In genomic region chr3:16299746-16300145, GRCh38 we compare ENCODE assay signal across 17 cellular contexts. TPM values are rescaled to one million over a fixed set of nuclear protein-coding genes. Genes with fewer than 3 reads are reported as not detected.
DNase-seq lines count a peak whose midpoint lies in the region; ATAC-seq and TF ChIP-seq lines count a peak whose summit lies in the region.
"Had no signal": no experiment of that assay in that cellular context is flagged by ENCODE, and none has a peak within 500 bp of the region (broad histone marks: within the 10 kb centered on the region; RNA-seq: fewer than 3 reads in every experiment).

No MANE protein-coding gene starts in this region.

- no peak overlapping the region for H2BK15ac ChIP-seq in H9 (ENCODE audit: low read depth, low read length)

- TF ChIP-seq CTCF in DND-41 (IDR thresholded peaks at IDR 0.05; ENCODE audit: borderline replicate concordance, extremely low read depth, low read length, poor library complexity, severe bottlenecking) (no peak), natural killer cell (IDR thresholded peaks at IDR 0.05) (no peak), H9 (conservative IDR thresholded peaks at IDR 0.05) (no peak)

- WGBS in H9 (ENCODE audit: extremely low coverage, insufficient read length, low lambda C conversion rate) = no CpG with 5 or more reads among the region's 3 CpGs

- peaks cover 88% of the 10 kb centered on the region for H3K4me1 ChIP-seq in CD4-positive, CD25-positive, alpha-beta regulatory T cell (ENCODE audit: control insufficient read depth, insufficient read depth, low read length, poor library complexity, severe bottlenecking)
- H3K4me1 ChIP-seq in DND-41 (ENCODE audit: insufficient read depth, low read length) = peaks cover 72% of the 10 kb centered on the region
- H3K4me1 ChIP-seq in H9 (ENCODE audit: insufficient read depth, low read length) = peaks cover 20% of the 10 kb centered on the region; the same call in 1 of the 2 replicates

- no peak overlapping the region for H3K14ac ChIP-seq in H9 (ENCODE audit: insufficient read depth, low read length)

- H3K27me3 Mint-ChIP-seq in CD4-positive, CD25-positive, alpha-beta regulatory T cell = no peaks in the 10 kb centered on the region
- no peaks in the 10 kb centered on the region for H3K27me3 Mint-ChIP-seq in activated naive CD8-positive, alpha-beta T cell treated with anti-CD3 and anti-CD28 coated beads for 36 hours
- H3K27me3 Mint-ChIP-seq in natural killer cell (ENCODE audit: low read depth in 2 of 2) = no peaks in the 10 kb centered on the region
- H3K27me3 Mint-ChIP-seq in H9 (ENCODE audit: low read depth) = no peaks in the 10 kb centered on the region

- H3K79me2 ChIP-seq in DND-41 (ENCODE audit: insufficient read depth, low read length) = peaks cover 31% of the 10 kb centered on the region
- no peaks in the 10 kb centered on the region for H3K79me2 ChIP-seq in H9 (ENCODE audit: insufficient read depth, low read length)

- H3K9me3 Mint-ChIP-seq in CD4-positive, CD25-positive, alpha-beta regulatory T cell = no peaks in the 10 kb centered on the region
- no peaks in the 10 kb centered on the region for H3K9me3 Mint-ChIP-seq in activated naive CD8-positive, alpha-beta T cell treated with anti-CD3 and anti-CD28 coated beads for 36 hours
- H3K9me3 Mint-ChIP-seq in natural killer cell = no peaks in the 10 kb centered on the region
- peaks cover 0 to 6% of the 10 kb centered on the region in 2 experiments; a peak in 4 of 5 replicates for H3K9me3 Mint-ChIP-seq in H9

- no peak overlapping the region for H4K8ac ChIP-seq in H9 (replicated peaks; ENCODE audit: insufficient read length, low read depth, low read length)

- no peak overlapping the region for H2BK20ac ChIP-seq in H9 (ENCODE audit: low read depth, low read length, poor library complexity, severe bottlenecking)

- no peaks in the 10 kb centered on the region for H3K79me1 ChIP-seq in H9 (ENCODE audit: insufficient read depth, low read depth, low read length, poor library complexity, severe bottlenecking)

- no peak overlapping the region for H2BK12ac ChIP-seq in H9 (ENCODE audit: insufficient read length, low read depth, low read length)

- no peak overlapping the region for H3K23ac ChIP-seq in H9 (ENCODE audit: insufficient read length, low read depth, low read length)

- H3K23me2 ChIP-seq in H9 (ENCODE audit: insufficient read length, low read depth, low read length, poor library complexity, severe bottlenecking) = no peaks in the 10 kb centered on the region

- no peak overlapping the region for H3T11ph ChIP-seq in H9 (ENCODE audit: low read length)

- peak overlapping the region; percentile 81 for H3K27ac ChIP-seq in CD4-positive, CD25-positive, alpha-beta regulatory T cell (ENCODE audit: insufficient read depth, low read length, poor library complexity, severe bottlenecking)
- H3K27ac ChIP-seq in DND-41 (ENCODE audit: low read length) = peak overlapping the region; percentile 95
- no peak overlapping the region for H3K27ac ChIP-seq in H9 (ENCODE audit: insufficient read length, low read depth, low read length)
- H3K27ac ChIP-seq: cardiac muscle cell, WERI-Rb-1 had no signal

- DNase-seq in CD4-positive, CD25-positive, alpha-beta regulatory T cell = no peak
- DNase-seq in DND-41 (no peak), natural killer cell (no peak), pons (ENCODE audit: low spot score) (no peak), activated gamma-delta T cell treated with Interleukin-2 at 50 U/mL for 16 hours (no peak), H9 (no peak)
- no peak for DNase-seq in activated naive CD8-positive, alpha-beta T cell treated with anti-CD3 and anti-CD28 coated beads for 36 hours
- DNase-seq: AML-193, left colon, NCI-H1417, NCI-H748 treated with DMSO at 0.1 percent for 48 hours, occipital lobe, right cardiac atrium, Right ventricle myocardium superior, WERI-Rb-1 had no signal

- H3K4ac ChIP-seq in H9 (ENCODE audit: low read depth, low read length) = no peak overlapping the region

- no peak overlapping the region for H3K18ac ChIP-seq in H9 (ENCODE audit: insufficient read length, low read depth, low read length)

- H4K5ac ChIP-seq in H9 (ENCODE audit: insufficient read length, low read depth, low read length) = no peak overlapping the region

- H3K27me3 ChIP-seq in CD4-positive, CD25-positive, alpha-beta regulatory T cell (ENCODE audit: control insufficient read depth, insufficient read depth, low read length) = no peaks in the 10 kb centered on the region
- H3K27me3 ChIP-seq in DND-41 (ENCODE audit: insufficient read depth, low read length, poor library complexity) (no peaks in the 10 kb centered on the region), H9 (ENCODE audit: insufficient read depth, low read length) (no peaks in the 10 kb centered on the region)
- H3K27me3 ChIP-seq: cardiac muscle cell had no signal

- H2BK5ac ChIP-seq in H9 (ENCODE audit: insufficient read length, low read length) = no peak overlapping the region

- H2AFZ ChIP-seq in DND-41 (ENCODE audit: low read depth, low read length) = no peak overlapping the region
- no peak overlapping the region for H2AFZ ChIP-seq in H9 (ENCODE audit: low read length)

- no peak overlapping the region for H4K91ac ChIP-seq in H9 (ENCODE audit: insufficient read length, low read depth, low read length)

- H4K20me1 ChIP-seq in DND-41 (ENCODE audit: insufficient read depth, low read length) (no peaks in the 10 kb centered on the region), H9 (ENCODE audit: control insufficient read depth, insufficient read depth, insufficient read length) (no peaks in the 10 kb centered on the region)

- H3K4me1 Mint-ChIP-seq in CD4-positive, CD25-positive, alpha-beta regulatory T cell = peaks cover 43 to 94% (median 78%) of the 10 kb centered on the region in 4 donors
- peaks cover 92% of the 10 kb centered on the region for H3K4me1 Mint-ChIP-seq in activated naive CD8-positive, alpha-beta T cell treated with anti-CD3 and anti-CD28 coated beads for 36 hours
- peaks cover 65 to 85% of the 10 kb centered on the region in 2 donors for H3K4me1 Mint-ChIP-seq in natural killer cell
- peaks cover 35 to 36% of the 10 kb centered on the region in 2 experiments for H3K4me1 Mint-ChIP-seq in H9

- no peak overlapping the region for H2BK120ac ChIP-seq in H9 (ENCODE audit: low read depth, low read length, poor library complexity, severe bottlenecking)

- H3K27ac Mint-ChIP-seq in CD4-positive, CD25-positive, alpha-beta regulatory T cell = peak overlapping the region; percentile 96 to 99 (median 96)
- H3K27ac Mint-ChIP-seq in activated naive CD8-positive, alpha-beta T cell treated with anti-CD3 and anti-CD28 coated beads for 36 hours = peak overlapping the region; percentile 96
- H3K27ac Mint-ChIP-seq in natural killer cell (peak overlapping the region; percentile 95 to 98), H9 (no peak overlapping the region)

- H3K9me3 ChIP-seq in CD4-positive, CD25-positive, alpha-beta regulatory T cell (ENCODE audit: control insufficient read depth in 2 of 2, low read length in 2 of 2) = no peaks in the 10 kb centered on the region
- H3K9me3 ChIP-seq in DND-41 (ENCODE audit: insufficient read depth, low read length, severe bottlenecking) (peaks cover 4% of the 10 kb centered on the region), H9 (ENCODE audit: control insufficient read depth, low read depth, low read length) (no peaks in the 10 kb centered on the region)

- peak overlapping the region; percentile 47 to 95 (median 75) for H3K4me3 Mint-ChIP-seq in CD4-positive, CD25-positive, alpha-beta regulatory T cell
- peak overlapping the region; percentile 9 for H3K4me3 Mint-ChIP-seq in activated naive CD8-positive, alpha-beta T cell treated with anti-CD3 and anti-CD28 coated beads for 36 hours
- peak overlapping the region; percentile 96 for H3K4me3 Mint-ChIP-seq in natural killer cell
- no peak overlapping the region for H3K4me3 Mint-ChIP-seq in H9

- intact Hi-C loops in natural killer cell (cut with micrococcal nuclease) = loop anchor here (2.0 to 10.0 kb wide), 6 partner anchors 13 to 855 kb away; no protein-coding TSS in a partner anchor

- no peak overlapping the region for H2AK5ac ChIP-seq in H9 (ENCODE audit: insufficient read length, low read length)

- H3K9ac ChIP-seq in DND-41 (ENCODE audit: low read depth, low read length) (peak overlapping the region; percentile 61), H9 (ENCODE audit: extremely low read depth, insufficient read length, low read length) (no peak overlapping the region)

- peaks cover 52% of the 10 kb centered on the region for H3K36me3 ChIP-seq in CD4-positive, CD25-positive, alpha-beta regulatory T cell (ENCODE audit: control insufficient read depth, insufficient read depth, low read length)
- peaks cover 56% of the 10 kb centered on the region for H3K36me3 ChIP-seq in DND-41 (ENCODE audit: insufficient read depth, low read length)
- H3K36me3 ChIP-seq: cardiac muscle cell had no signal

- peaks cover 73% of the 10 kb centered on the region for H3K36me3 Mint-ChIP-seq in CD4-positive, CD25-positive, alpha-beta regulatory T cell
- H3K36me3 Mint-ChIP-seq in activated naive CD8-positive, alpha-beta T cell treated with anti-CD3 and anti-CD28 coated beads for 36 hours = peaks cover 82% of the 10 kb centered on the region
- H3K36me3 Mint-ChIP-seq in natural killer cell (peaks cover 28% of the 10 kb centered on the region), H9 (ENCODE audit: insufficient read depth in 1 of 3, low read depth in 3 of 3) (peaks cover 37 to 45% (median 40%) of the 10 kb centered on the region in 3 experiments)

- peak overlapping the region; percentile 92 for H3K4me3 ChIP-seq in CD4-positive, CD25-positive, alpha-beta regulatory T cell (ENCODE audit: low read depth, low read length)
- no peak overlapping the region for H3K4me3 ChIP-seq in DND-41 (ENCODE audit: low read depth in 1 of 2, low read length in 2 of 2)
- H3K4me3 ChIP-seq: cardiac muscle cell had no signal

- peak overlapping the region; percentile 57; the same call in 1 of the 2 replicates for H3K4me2 ChIP-seq in DND-41 (ENCODE audit: insufficient read depth, low read length)
- H3K4me2 ChIP-seq in H9 (ENCODE audit: insufficient read depth, insufficient read length, low read length) = no peak overlapping the region

- no peak overlapping the region for H3K56ac ChIP-seq in H9 (ENCODE audit: insufficient read length, low read depth, low read length)

- ATAC-seq in CD4-positive, CD25-positive, alpha-beta regulatory T cell (ENCODE audit: low read depth in 2 of 2) = no peak
- no peak for ATAC-seq in DND-41 (ENCODE audit: insufficient read depth, low read depth)
- ATAC-seq in natural killer cell = no peak
- ATAC-seq: esophagus mucosa, left colon had no signal

RNA-seq across cellular contexts. Expression of gene OXNAD1, which starts 34.7 kb away (rescaled TPM):
- total RNA-seq in CD4-positive, CD25-positive, alpha-beta regulatory T cell = 109 TPM
- 10 to 100 TPM; 31.1 to 67.1 (median 50.4) TPM for polyA plus RNA-seq in CD4-positive, CD25-positive, alpha-beta regulatory T cell
- 10 to 100 TPM; 37.9 to 41.8 TPM for total RNA-seq in activated naive CD8-positive, alpha-beta T cell treated with anti-CD3 and anti-CD28 coated beads for 36 hours
- total RNA-seq in natural killer cell (10 to 100 TPM; 16.7 to 26.1 (median 22.3) TPM), H9 (2021) (21.8 and 23.7 TPM in 2 replicates)

RNA-seq across cellular contexts. Expression of gene DPH3, which starts 35.0 kb away (rescaled TPM):
- 20.0 TPM for total RNA-seq in CD4-positive, CD25-positive, alpha-beta regulatory T cell
- 10 to 100 TPM; 19.6 to 30.0 (median 22.5) TPM for polyA plus RNA-seq in CD4-positive, CD25-positive, alpha-beta regulatory T cell
- 10 to 100 TPM; 28.2 to 28.7 TPM for total RNA-seq in activated naive CD8-positive, alpha-beta T cell treated with anti-CD3 and anti-CD28 coated beads for 36 hours
- total RNA-seq in natural killer cell (10 to 100 TPM; 20.4 to 27.3 (median 22.8) TPM), H9 (2021) (36.2 and 36.9 TPM in 2 replicates)

Comparison
In these comparisons a context has a peak if more than half of its experiments do, and no peak if none do; other contexts are left out.
1. H3K27ac Mint-ChIP-seq: peak in CD4-positive, CD25-positive, alpha-beta regulatory T cell (3 of 3), activated naive CD8-positive, alpha-beta T cell treated with anti-CD3 and anti-CD28 coated beads for 36 hours (single experiment) and natural killer cell (2 of 2); none in H9 (0 of 3).
2. H3K4me3 Mint-ChIP-seq: peak in CD4-positive, CD25-positive, alpha-beta regulatory T cell (4 of 4), activated naive CD8-positive, alpha-beta T cell treated with anti-CD3 and anti-CD28 coated beads for 36 hours (single experiment) and natural killer cell (single experiment); none in H9 (0 of 2).